In genomic region chr5:10401499-10401898, GRCh38 we compare ENCODE assay signal across 11 cellular contexts. TPM values are rescaled to one million over a fixed set of nuclear protein-coding genes. Genes with fewer than 3 reads are reported as not detected.
DNase-seq lines count a peak whose midpoint lies in the region; ATAC-seq and TF ChIP-seq lines count a peak whose summit lies in the region.
"Had no signal": no experiment of that assay in that cellular context is flagged by ENCODE, and none has a peak within 500 bp of the region (broad histone marks: within the 10 kb centered on the region; RNA-seq: fewer than 3 reads in every experiment).

No MANE protein-coding gene starts in this region.

- no peaks in the 10 kb centered on the region for H3K27me3 ChIP-seq in brain microvascular endothelial cell (replicated peaks)
- H3K27me3 ChIP-seq: sigmoid colon had no signal

- no peak overlapping the region for H3K27ac Mint-ChIP-seq in stimulated activated effector memory CD8-positive, alpha-beta T cell treated with anti-CD3 and anti-CD28 coated beads, Interleukin-12 subunit alpha, Interleukin-12 subunit beta, amount 100 ng/mL, for 72 hours
- peak overlapping the region in 1 of 6 donors; percentile 18 for H3K27ac Mint-ChIP-seq in immature natural killer cell
- H3K27ac Mint-ChIP-seq: T-helper 1 cell treated with Interleukin-12 subunit alpha and Interleukin-12 subunit beta and Interleukin-4 antibody, amounts not matched to agents 30 μg/mL and 1 μg/mL, for 36 hours had no signal

- H3K27me3 Mint-ChIP-seq in immature natural killer cell (ENCODE audit: low read depth in 3 of 3), result peaks cover 0 to 3% (median 0%) of the 10 kb centered on the region in 3 donors

- TF ChIP-seq CTCF in brain microvascular endothelial cell (IDR thresholded peaks at IDR 0.05; ENCODE audit: low read depth, low read length, missing control alignments), result no peak

- peaks cover 98% of the 10 kb centered on the region for H3K36me3 Mint-ChIP-seq in stimulated activated effector memory CD8-positive, alpha-beta T cell treated with anti-CD3 and anti-CD28 coated beads, Interleukin-12 subunit alpha, Interleukin-12 subunit beta, amount 100 ng/mL, for 72 hours
- peaks cover 10 to 38% (median 16%) of the 10 kb centered on the region in 3 donors for H3K36me3 Mint-ChIP-seq in immature natural killer cell

- peaks cover 42% of the 10 kb centered on the region for H3K36me3 ChIP-seq in brain microvascular endothelial cell (replicated peaks)

- H3K4me3 Mint-ChIP-seq in stimulated activated effector memory CD8-positive, alpha-beta T cell treated with anti-CD3 and anti-CD28 coated beads, Interleukin-12 subunit alpha, Interleukin-12 subunit beta, amount 100 ng/mL, for 72 hours, result no peak overlapping the region
- H3K4me3 Mint-ChIP-seq in immature natural killer cell, result no peak overlapping the region
- H3K4me3 Mint-ChIP-seq: T-helper 1 cell treated with Interleukin-12 subunit alpha and Interleukin-12 subunit beta and Interleukin-4 antibody, amounts not matched to agents 30 μg/mL and 1 μg/mL, for 36 hours had no signal

- peak; percentile 81 for ATAC-seq in GM19043 (IDR thresholded peaks at IDR 0.05; ENCODE audit: low read depth, unreplicated experiment)
- peak; percentile 61 for ATAC-seq in HG02571 (IDR thresholded peaks at IDR 0.05; ENCODE audit: unreplicated experiment)
- ATAC-seq in HG03469 (IDR thresholded peaks at IDR 0.05; ENCODE audit: unreplicated experiment), result peak; percentile 55
- peak; percentile 78 for ATAC-seq in stimulated activated effector memory CD8-positive, alpha-beta T cell treated with anti-CD3 and anti-CD28 coated beads, Interleukin-12 subunit alpha, Interleukin-12 subunit beta, amount 100 ng/mL, for 72 hours
- ATAC-seq in HG02840 (IDR thresholded peaks at IDR 0.05; ENCODE audit: low FRiP score, unreplicated experiment), result no peak

- DNase-seq in stimulated activated effector memory CD8-positive, alpha-beta T cell treated with anti-CD3 and anti-CD28 coated beads, Interleukin-12 subunit alpha, Interleukin-12 subunit beta, amount 100 ng/mL, for 72 hours (ENCODE audit: low spot score in 2 of 2), result no peak
- DNase-seq in immature natural killer cell (no peak), brain microvascular endothelial cell (no peak)
- DNase-seq: erythroblast, NCI-H1092 treated with DMSO at 0.1 percent for 48 hours, sigmoid colon had no signal

- in situ Hi-C loops in brain microvascular endothelial cell (cut with HindIII; ENCODE audit: low pct_ligation_motif_present, low sequenced_read_pairs), result no loop called here

- no peaks in the 10 kb centered on the region for H3K9me3 Mint-ChIP-seq in stimulated activated effector memory CD8-positive, alpha-beta T cell treated with anti-CD3 and anti-CD28 coated beads, Interleukin-12 subunit alpha, Interleukin-12 subunit beta, amount 100 ng/mL, for 72 hours
- no peaks in the 10 kb centered on the region for H3K9me3 Mint-ChIP-seq in immature natural killer cell
- H3K9me3 Mint-ChIP-seq: T-helper 1 cell treated with Interleukin-12 subunit alpha and Interleukin-12 subunit beta and Interleukin-4 antibody, amounts not matched to agents 30 μg/mL and 1 μg/mL, for 36 hours had no signal

- no peak overlapping the region for H3K27ac ChIP-seq in brain microvascular endothelial cell

- H3K4me3 ChIP-seq in brain microvascular endothelial cell (ENCODE audit: low read depth, low read length), result no peak overlapping the region
- H3K4me3 ChIP-seq: sigmoid colon had no signal

- H3K4me1 Mint-ChIP-seq in stimulated activated effector memory CD8-positive, alpha-beta T cell treated with anti-CD3 and anti-CD28 coated beads, Interleukin-12 subunit alpha, Interleukin-12 subunit beta, amount 100 ng/mL, for 72 hours, result peaks cover 5% of the 10 kb centered on the region
- peaks cover 0 to 5% of the 10 kb centered on the region in 2 donors for H3K4me1 Mint-ChIP-seq in immature natural killer cell

RNA-seq across cellular contexts. Expression of gene ROPN1L, which starts 40.2 kb away (rescaled TPM):
- polyA plus RNA-seq in immature natural killer cell, result 1 to 10 TPM; 4.3 to 9.1 (median 5.8) TPM

RNA-seq across cellular contexts. Expression of gene MARCHF6, which starts 48.0 kb away (rescaled TPM):
- polyA plus RNA-seq in immature natural killer cell, result 10 to 100 TPM; 23.3 to 54.5 (median 52.5) TPM
